ENCODE assay signal across 8 cellular contexts in the genomic region with DNA sequence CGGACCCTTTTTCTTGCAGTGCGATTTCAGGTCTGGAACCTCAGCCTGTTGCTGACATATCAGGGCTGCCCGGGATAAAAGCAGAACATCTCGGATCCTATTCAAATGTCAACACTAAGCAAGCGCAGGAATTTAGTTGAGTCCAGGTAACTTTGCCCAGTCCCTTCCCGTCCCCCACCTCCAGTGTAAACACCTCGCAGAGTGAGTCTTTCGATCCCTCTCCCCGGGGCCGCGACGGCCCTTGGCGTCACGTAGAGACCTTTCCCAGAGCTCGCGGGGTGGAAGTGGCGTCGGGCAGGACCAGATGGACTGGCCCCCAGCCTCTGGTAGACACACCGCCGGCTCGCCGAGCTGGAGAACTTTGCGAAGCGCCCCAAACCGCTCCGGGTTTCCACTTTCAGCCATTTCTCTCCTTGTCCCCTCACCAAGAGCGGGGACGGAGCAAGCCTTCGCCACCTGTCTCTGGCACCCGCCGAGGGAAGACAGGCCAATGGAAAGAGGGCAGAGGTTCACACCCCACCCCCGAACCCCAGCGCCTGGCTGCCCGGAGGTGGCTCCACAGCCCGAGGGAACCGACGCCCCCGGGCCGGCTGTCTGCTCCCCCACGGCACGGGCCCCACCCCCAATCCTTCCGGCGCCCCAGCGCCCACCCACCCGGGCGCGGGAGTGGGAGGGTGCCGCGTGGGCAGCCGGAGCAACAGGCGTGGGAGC.
A peak's percentile ranks its signal among the peaks of the same experiment; 100 is the strongest.
DNase-seq lines count a peak whose midpoint lies in the region; ATAC-seq lines count a peak whose summit lies in the region.

No MANE protein-coding gene starts in this region.

- peak overlapping the region; percentile 44; the same call in 1 of the 2 replicates for H3K4me3 ChIP-seq in iPS-18c (ENCODE audit: insufficient read depth, low read depth, low read length)

- H3K4me1 Mint-ChIP-seq in stimulated activated memory B cell treated with anti-CD40 and anti-IgM and Interleukin-4, amounts not matched to agents 10 μg/mL and 1 μg/mL and 100 μg/mL, for 72 hours: peaks cover 27% of the 10 kb centered on the region

- H3K9me3 Mint-ChIP-seq in stimulated activated memory B cell treated with anti-CD40 and anti-IgM and Interleukin-4, amounts not matched to agents 10 μg/mL and 1 μg/mL and 100 μg/mL, for 72 hours: no peaks in the 10 kb centered on the region

- peaks cover 2% of the 10 kb centered on the region for H3K9me3 ChIP-seq in iPS-18c (ENCODE audit: control insufficient read depth, insufficient read depth, low read length)

- H3K27me3 Mint-ChIP-seq in stimulated activated memory B cell treated with anti-CD40 and anti-IgM and Interleukin-4, amounts not matched to agents 10 μg/mL and 1 μg/mL and 100 μg/mL, for 72 hours: peaks cover 76% of the 10 kb centered on the region

- H3K4me3 Mint-ChIP-seq in stimulated activated memory B cell treated with anti-CD40 and anti-IgM and Interleukin-4, amounts not matched to agents 10 μg/mL and 1 μg/mL and 100 μg/mL, for 72 hours: peak overlapping the region; percentile 32

- no peak overlapping the region for H3K27ac Mint-ChIP-seq in stimulated activated memory B cell treated with anti-CD40 and anti-IgM and Interleukin-4, amounts not matched to agents 10 μg/mL and 1 μg/mL and 100 μg/mL, for 72 hours

- DNase-seq in DMS 273 (lab: John Stamatoyannopoulos, UW; ENCODE audit: unreplicated experiment) (peak; percentile 65), DMS 273 treated with DMSO at 0.1 percent for 48 hours (lab: John Stamatoyannopoulos, UW) (no peak), cortex of kidney (lab: John Stamatoyannopoulos, UW) (no peak), NCI-H1105 (lab: John Stamatoyannopoulos, UW) (no peak)
- DNase-seq in activated T-cell treated with anti-CD3 and anti-CD28 coated beads, Interleukin-2, amount 50 U/mL, for 48 hours: peak; percentile 22

- no peak for ATAC-seq in stimulated activated memory B cell treated with anti-CD40 and anti-IgM and Interleukin-4, amounts not matched to agents 10 μg/mL and 1 μg/mL and 100 μg/mL, for 72 hours
- ATAC-seq in GM21423 (IDR thresholded peaks at IDR 0.05; ENCODE audit: unreplicated experiment): no peak

- H3K36me3 Mint-ChIP-seq in stimulated activated memory B cell treated with anti-CD40 and anti-IgM and Interleukin-4, amounts not matched to agents 10 μg/mL and 1 μg/mL and 100 μg/mL, for 72 hours: no peaks in the 10 kb centered on the region

Comparison
In these comparisons a context has a peak if more than half of its experiments do, and no peak if none do; other contexts are left out.
1. DNase-seq: peak in DMS 273 (single experiment) and activated T-cell treated with anti-CD3 and anti-CD28 coated beads, Interleukin-2, amount 50 U/mL, for 48 hours (2 of 2); none in DMS 273 treated with DMSO at 0.1 percent for 48 hours (single experiment), cortex of kidney (single experiment) and NCI-H1105 (single experiment).